ENCODE assay signal across 11 cellular contexts in the genomic region with DNA sequence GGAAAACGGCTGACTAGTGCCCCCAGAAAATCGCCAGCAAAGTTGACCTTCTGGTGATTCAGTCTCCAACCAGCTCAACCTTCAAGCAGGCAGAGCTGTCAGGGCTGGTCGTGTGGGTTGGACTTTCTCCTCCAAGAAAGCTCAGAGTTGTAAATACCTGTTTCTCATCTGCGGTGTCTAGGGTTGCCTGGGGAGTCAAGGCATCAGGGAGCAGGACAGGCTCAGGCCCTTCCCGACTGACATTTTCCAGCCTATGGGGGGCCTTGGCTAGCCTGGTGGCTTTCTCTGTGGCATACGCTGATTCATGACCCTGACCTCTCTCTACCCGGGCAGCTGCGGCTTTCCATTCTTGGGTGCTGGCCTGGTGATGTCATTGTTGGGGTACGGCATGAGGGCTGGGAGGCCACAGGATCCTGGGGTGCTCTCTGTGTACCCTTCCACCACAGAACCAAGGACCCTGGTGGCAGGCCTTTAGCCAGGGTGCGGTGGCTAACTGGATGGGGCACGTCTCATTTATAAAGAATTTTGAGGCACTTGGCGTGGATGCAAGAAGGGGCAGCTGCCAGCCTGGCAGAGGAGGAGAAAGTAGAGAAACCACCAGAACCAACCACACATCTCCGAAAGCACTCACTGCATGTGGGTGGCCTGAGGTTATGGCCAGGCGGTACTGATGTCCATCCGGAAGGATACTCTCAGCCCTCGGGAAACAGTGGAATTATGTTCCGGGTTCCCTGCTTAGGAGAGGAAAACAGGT.
DNase-seq lines count a peak whose midpoint lies in the region; ATAC-seq lines count a peak whose summit lies in the region.
"Had no signal": no experiment of that assay in that cellular context is flagged by ENCODE, and none has a peak within 500 bp of the region (broad histone marks: within the 10 kb centered on the region; RNA-seq: fewer than 3 reads in every experiment).

No MANE protein-coding gene starts in this region.

- H3K4me1 Mint-ChIP-seq in activated T-cell treated with anti-CD3 and anti-CD28 coated beads, Interleukin-2, amount 50 U/mL, for 72 hours (ENCODE audit: low read depth), result peaks cover 93% of the 10 kb centered on the region

- peak overlapping the region; percentile 24 for H3K27ac ChIP-seq in iPS-20b (ENCODE audit: low read length)
- H3K27ac ChIP-seq: heart right ventricle had no signal

- no peak overlapping the region for H3K4me3 ChIP-seq in iPS-20b (ENCODE audit: low read length)
- H3K4me3 ChIP-seq: heart right ventricle had no signal

- H3K27me3 ChIP-seq in iPS-20b (ENCODE audit: insufficient read depth, low read length), result no peaks in the 10 kb centered on the region
- H3K27me3 ChIP-seq: heart right ventricle had no signal

- H3K27me3 Mint-ChIP-seq in activated T-cell treated with anti-CD3 and anti-CD28 coated beads, Interleukin-2, amount 50 U/mL, for 72 hours (ENCODE audit: low read depth), result no peaks in the 10 kb centered on the region

- H3K36me3 Mint-ChIP-seq in activated T-cell treated with anti-CD3 and anti-CD28 coated beads, Interleukin-2, amount 50 U/mL, for 72 hours (ENCODE audit: insufficient read depth in 2 of 2), result peaks cover 0 to 2% of the 10 kb centered on the region in 2 donors

- DNase-seq in activated T-cell treated with anti-CD3 and anti-CD28 coated beads, Interleukin-2, amount 50 U/mL, for 72 hours, result peak in 1 of 2 donors; percentile 18
- DNase-seq in activated T-cell treated with anti-CD3 and anti-CD28 coated beads for 4 hours (no peak), T1000 (lab: John Stamatoyannopoulos, UW) (peak; percentile 24), stromal cell of bone marrow (ENCODE audit: low read depth) (peak; percentile 45)
- DNase-seq: activated CD4-positive, CD25-positive, alpha-beta regulatory T cell treated with anti-CD3 and anti-CD28 coated beads, Interleukin-2, amount 50 U/mL, for 72 hours; heart right ventricle; NCI-H1105 had no signal

- peak in 1 of 2 donors; percentile 1 for ATAC-seq in activated T-cell treated with anti-CD3 and anti-CD28 coated beads, Interleukin-2, amount 50 U/mL, for 72 hours (replicated peaks in 1 of 2)
- ATAC-seq in GM18520 (IDR thresholded peaks at IDR 0.05; ENCODE audit: unreplicated experiment), result no peak
- ATAC-seq in GM18909 (IDR thresholded peaks at IDR 0.05; ENCODE audit: poor library complexity, unreplicated experiment), result no peak
- ATAC-seq in GM19035 (IDR thresholded peaks at IDR 0.05; ENCODE audit: unreplicated experiment), result no peak
- ATAC-seq: heart right ventricle had no signal

- H3K9me3 Mint-ChIP-seq in activated T-cell treated with anti-CD3 and anti-CD28 coated beads, Interleukin-2, amount 50 U/mL, for 72 hours, result no peaks in the 10 kb centered on the region

- H3K4me1 ChIP-seq in iPS-20b (ENCODE audit: insufficient read depth, low read length), result peaks cover 48% of the 10 kb centered on the region

- no peak overlapping the region; the same call in 1 of the 2 replicates for H3K9ac ChIP-seq in iPS-20b (ENCODE audit: low read depth, low read length)

- peak overlapping the region; percentile 58 for H3K27ac Mint-ChIP-seq in activated T-cell treated with anti-CD3 and anti-CD28 coated beads, Interleukin-2, amount 50 U/mL, for 72 hours

- no peaks in the 10 kb centered on the region for H3K36me3 ChIP-seq in iPS-20b (ENCODE audit: insufficient read depth, low read depth, low read length)
- H3K36me3 ChIP-seq: heart right ventricle had no signal

- no peaks in the 10 kb centered on the region for H3K9me3 ChIP-seq in iPS-20b (ENCODE audit: insufficient read depth, low read depth, low read length)
- H3K9me3 ChIP-seq: heart right ventricle had no signal

- peak overlapping the region; percentile 31 to 51 for H3K4me3 Mint-ChIP-seq in activated T-cell treated with anti-CD3 and anti-CD28 coated beads, Interleukin-2, amount 50 U/mL, for 72 hours
